In genomic region chr9:107172979-107173347, GRCh38 we compare ENCODE assay signal across 12 cellular contexts.
DNase-seq lines count a peak whose midpoint lies in the region; ATAC-seq lines count a peak whose summit lies in the region.
"Had no signal": no experiment of that assay in that cellular context is flagged by ENCODE, and none has a peak within 500 bp of the region (broad histone marks: within the 10 kb centered on the region; RNA-seq: fewer than 3 reads in every experiment).

No MANE protein-coding gene starts in this region.

- H3K36me3 Mint-ChIP-seq in activated CD4-positive, alpha-beta memory T cell treated with anti-CD3 and anti-CD28 coated beads, Interleukin-2, amount 10 ng/mL, durations not matched to agents 7 days and 5 days (ENCODE audit: low read depth) = no peaks in the 10 kb centered on the region
- H3K36me3 Mint-ChIP-seq: CD4-positive, alpha-beta memory T cell had no signal

- peaks cover 37% of the 10 kb centered on the region for H3K4me1 Mint-ChIP-seq in activated CD4-positive, alpha-beta memory T cell treated with anti-CD3 and anti-CD28 coated beads, Interleukin-2, amount 10 ng/mL, durations not matched to agents 7 days and 5 days

- H3K9me3 Mint-ChIP-seq in activated CD4-positive, alpha-beta memory T cell treated with anti-CD3 and anti-CD28 coated beads, Interleukin-2, amount 10 ng/mL, durations not matched to agents 7 days and 5 days = no peaks in the 10 kb centered on the region
- H3K9me3 Mint-ChIP-seq: CD4-positive, alpha-beta memory T cell had no signal

- no peaks in the 10 kb centered on the region for H3K27me3 Mint-ChIP-seq in activated CD4-positive, alpha-beta memory T cell treated with anti-CD3 and anti-CD28 coated beads, Interleukin-2, amount 10 ng/mL, durations not matched to agents 7 days and 5 days

- H3K4me3 Mint-ChIP-seq in activated CD4-positive, alpha-beta memory T cell treated with anti-CD3 and anti-CD28 coated beads, Interleukin-2, amount 10 ng/mL, durations not matched to agents 7 days and 5 days = no peak overlapping the region
- H3K4me3 Mint-ChIP-seq: CD4-positive, alpha-beta memory T cell had no signal

- DNase-seq in activated CD4-positive, alpha-beta memory T cell treated with anti-CD3 and anti-CD28 coated beads, Interleukin-2, amount 10 ng/mL, durations not matched to agents 7 days and 5 days = no peak
- no peak for DNase-seq in foreskin melanocyte
- DNase-seq in activated CD4-positive, CD25-positive, alpha-beta regulatory T cell treated with anti-CD3 and anti-CD28 coated beads, Interleukin-2, amount 50 U/mL, for 72 hours = no peak
- DNase-seq in NCI-H2171 (lab: John Stamatoyannopoulos, UW) = no peak
- DNase-seq in LoVo (ENCODE audit: low spot score) = no peak
- DNase-seq: CD4-positive, alpha-beta memory T cell; left cardiac atrium; MM.1S; NCI-H510A had no signal

- peak overlapping the region; percentile 36 for H3K27ac Mint-ChIP-seq in activated CD4-positive, alpha-beta memory T cell treated with anti-CD3 and anti-CD28 coated beads, Interleukin-2, amount 10 ng/mL, durations not matched to agents 7 days and 5 days
- H3K27ac Mint-ChIP-seq: CD4-positive, alpha-beta memory T cell had no signal

- ATAC-seq in GM18867 (IDR thresholded peaks at IDR 0.05; ENCODE audit: unreplicated experiment) (peak; percentile 46), GM21447 (IDR thresholded peaks at IDR 0.05; ENCODE audit: unreplicated experiment) (peak; percentile 49), HG03045 (IDR thresholded peaks at IDR 0.05; ENCODE audit: unreplicated experiment) (peak; percentile 65)
- ATAC-seq: left cardiac atrium had no signal

- POLR2A ChIA-PET in activated CD4-positive, alpha-beta memory T cell treated with anti-CD3 and anti-CD28 coated beads, Interleukin-2, amount 10 ng/mL, durations not matched to agents 7 days and 5 days (lab: Charles Lee) = no interaction called here

- CTCF ChIA-PET in activated CD4-positive, alpha-beta memory T cell treated with anti-CD3 and anti-CD28 coated beads, Interleukin-2, amount 10 ng/mL, durations not matched to agents 7 days and 5 days (lab: Charles Lee) = interaction anchor here (0.5 to 2.3 kb wide), 2 partner anchors 35 to 90 kb away, joined by 3 to 12 read pairs; no protein-coding TSS in a partner anchor
